10 cellular contexts compared by ENCODE assay signal in the genomic region with DNA sequence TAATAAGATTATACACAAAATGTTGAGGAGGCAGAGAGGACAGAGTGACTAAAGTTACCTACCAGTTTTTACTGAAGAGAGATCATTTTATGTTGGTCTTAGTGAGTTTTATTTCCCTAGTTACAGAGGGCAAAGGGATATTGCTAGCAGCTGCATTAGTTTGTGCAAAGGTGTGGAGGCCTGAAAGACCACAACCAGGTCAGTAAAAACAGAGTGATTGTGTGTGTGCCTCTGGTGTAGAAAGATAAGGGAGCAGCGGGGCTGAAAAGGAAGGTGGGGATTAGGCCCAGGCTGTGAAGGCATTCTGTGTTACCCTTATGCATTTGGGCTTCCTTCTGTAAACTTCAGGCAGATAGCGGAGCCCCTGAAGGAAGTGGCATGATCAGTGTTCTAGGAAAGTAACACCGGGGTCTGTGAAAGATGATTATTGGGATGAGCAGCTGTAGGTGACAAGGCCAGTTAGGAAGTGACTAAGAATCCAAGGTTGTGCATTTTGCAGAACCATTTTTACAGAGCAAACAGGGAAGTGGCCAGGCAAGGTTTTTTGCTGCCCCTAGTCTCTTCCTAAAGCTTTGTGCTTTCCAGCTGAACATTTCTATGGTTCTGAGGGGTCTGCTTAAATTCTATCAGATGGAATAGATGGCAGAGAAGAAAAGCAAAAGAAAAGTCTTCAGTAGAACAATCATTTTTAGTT. TPM values are rescaled to one million over a fixed set of nuclear protein-coding genes. Genes with fewer than 3 reads are reported as not detected.
DNase-seq lines count a peak whose midpoint lies in the region; ATAC-seq and TF ChIP-seq lines count a peak whose summit lies in the region.
"Had no signal": no experiment of that assay in that cellular context is flagged by ENCODE, and none has a peak within 500 bp of the region (broad histone marks: within the 10 kb centered on the region; RNA-seq: fewer than 3 reads in every experiment).

No MANE protein-coding gene starts in this region.

- H3K4me3 ChIP-seq in PC-9 (peak overlapping the region; percentile 90; the same call in 1 of the 2 replicates), endodermal cell (ENCODE audit: low read length) (peak overlapping the region; percentile 91), stomach (peak overlapping the region in 1 of 4 donors; percentile 87)
- H3K4me3 ChIP-seq: esophagus squamous epithelium had no signal

- no peak overlapping the region for H3K4me3 Mint-ChIP-seq in activated T-cell treated with anti-CD3 and anti-CD28 coated beads, Interleukin-2, amount 50 U/mL, for 72 hours
- H3K4me3 Mint-ChIP-seq in endodermal cell = peak overlapping the region; percentile 92
- H3K4me3 Mint-ChIP-seq: B cell had no signal

- H3K9me3 ChIP-seq in PC-9 (ENCODE audit: insufficient read depth, low read depth) (no peaks in the 10 kb centered on the region), endodermal cell (ENCODE audit: control insufficient read depth, low read length) (no peaks in the 10 kb centered on the region), stomach (no peaks in the 10 kb centered on the region)
- H3K9me3 ChIP-seq: esophagus squamous epithelium had no signal

- peak overlapping the region; percentile 77 for H3K9ac ChIP-seq in endodermal cell (ENCODE audit: extremely low read depth, low read length, poor library complexity, severe bottlenecking)

- peaks cover 65% of the 10 kb centered on the region for H3F3A ChIP-seq in PC-9 (ENCODE audit: insufficient read depth, low read depth)

- H3K4me1 ChIP-seq in PC-9 (replicated peaks; ENCODE audit: insufficient read depth) (peaks cover 35% of the 10 kb centered on the region), endodermal cell (ENCODE audit: control insufficient read depth, insufficient read depth, low read length) (peaks cover 27% of the 10 kb centered on the region), stomach (peaks cover 12 to 45% (median 28%) of the 10 kb centered on the region in 4 donors)

- no peaks in the 10 kb centered on the region for H3K9me3 Mint-ChIP-seq in activated T-cell treated with anti-CD3 and anti-CD28 coated beads, Interleukin-2, amount 50 U/mL, for 72 hours
- no peaks in the 10 kb centered on the region for H3K9me3 Mint-ChIP-seq in endodermal cell

- H4K20me1 ChIP-seq in PC-9 (ENCODE audit: insufficient read depth) = no peaks in the 10 kb centered on the region

- H3K4me2 ChIP-seq in PC-9 = peak overlapping the region; percentile 86

- H3K27me3 Mint-ChIP-seq in activated T-cell treated with anti-CD3 and anti-CD28 coated beads, Interleukin-2, amount 50 U/mL, for 72 hours (ENCODE audit: low read depth) = no peaks in the 10 kb centered on the region
- no peaks in the 10 kb centered on the region for H3K27me3 Mint-ChIP-seq in endodermal cell (ENCODE audit: insufficient read depth)
- H3K27me3 Mint-ChIP-seq: B cell had no signal

- no peak for TF ChIP-seq EP300 in stomach (IDR thresholded peaks at IDR 0.05)

- CTCF ChIA-PET in PC-9 (lab: Charles Lee) = interaction anchor here (0.6 to 1.4 kb wide), 3 partner anchors 72 to 153 kb away, joined by 3 to 10 read pairs (median 5); no protein-coding TSS in a partner anchor

- WGBS in endodermal cell (ENCODE audit: insufficient coverage in 1 of 2, insufficient read length in 1 of 2), 2 experiments = 43 to 63% methylated on average over 2 to 3 of the region's 3 CpGs
- WGBS in stomach, 5 donors = 48 to 65% (median 59%) methylated on average over 3 of the region's 3 CpGs

- no TSS peak for BruUV-seq in PC-9 (replicated peaks; lab: Mats Ljungman, UMichigan)

- H3K9me2 ChIP-seq in PC-9 (ENCODE audit: insufficient read depth) = no peaks in the 10 kb centered on the region

- no peaks in the 10 kb centered on the region for H3K27me3 ChIP-seq in PC-9 (ENCODE audit: insufficient read depth, low read depth)
- no peaks in the 10 kb centered on the region for H3K27me3 ChIP-seq in endodermal cell (ENCODE audit: control insufficient read depth, insufficient read depth, low read length, poor library complexity, severe bottlenecking)
- H3K27me3 ChIP-seq in stomach = no peaks in the 10 kb centered on the region
- H3K27me3 ChIP-seq: esophagus squamous epithelium had no signal

- H3K27ac ChIP-seq in PC-9 = peak overlapping the region; percentile 99
- no peak overlapping the region for H3K27ac ChIP-seq in endodermal cell (ENCODE audit: low read depth, low read length)
- peak overlapping the region in 3 of 5 donors; percentile 18 to 38 (median 28) for H3K27ac ChIP-seq in stomach

- ATAC-seq in activated T-cell treated with anti-CD3 and anti-CD28 coated beads, Interleukin-2, amount 50 U/mL, for 72 hours (replicated peaks in 1 of 2) = no peak
- ATAC-seq in HG03571 (IDR thresholded peaks at IDR 0.05; ENCODE audit: unreplicated experiment) = no peak

- H3K36me3 Mint-ChIP-seq in activated T-cell treated with anti-CD3 and anti-CD28 coated beads, Interleukin-2, amount 50 U/mL, for 72 hours (ENCODE audit: insufficient read depth in 2 of 2) = peaks cover 16 to 18% of the 10 kb centered on the region in 2 donors
- H3K36me3 Mint-ChIP-seq in endodermal cell (ENCODE audit: low read depth) = peaks cover 18% of the 10 kb centered on the region

- H3K4me1 Mint-ChIP-seq in activated T-cell treated with anti-CD3 and anti-CD28 coated beads, Interleukin-2, amount 50 U/mL, for 72 hours (ENCODE audit: low read depth) = peaks cover 31% of the 10 kb centered on the region
- H3K4me1 Mint-ChIP-seq in endodermal cell = peaks cover 45% of the 10 kb centered on the region

- no peak overlapping the region for H2AFZ ChIP-seq in PC-9

- intact Hi-C loops in PC-9 (cut with micrococcal nuclease; ENCODE audit: unreplicated experiment) = loop anchor here (5.0 to 10.0 kb wide), 2 partner anchors 256 to 754 kb away; a partner anchor contains a TSS
- intact Hi-C loops in stomach (cut with DNase I; ENCODE audit: low total_unique reads) = loop anchor here (10.0 kb wide), 1 partner anchor 124 kb away; no protein-coding TSS in a partner anchor

- DNase-seq in activated T-cell treated with anti-CD3 and anti-CD28 coated beads, Interleukin-2, amount 50 U/mL, for 72 hours = no peak
- DNase-seq in activated T-cell treated with anti-CD3 and anti-CD28 coated beads, Interleukin-2, amount 50 U/mL, for 1 hour = no peak
- DNase-seq in PC-9 (no peak), endodermal cell (peak; percentile 66), stomach (no peak), GM20000 (ENCODE audit: low spot score) (no peak), activated gamma-delta T cell (lab: John Stamatoyannopoulos, UW) (no peak)
- DNase-seq: esophagus squamous epithelium had no signal

- peaks cover 33% of the 10 kb centered on the region for H3K79me2 ChIP-seq in PC-9 (ENCODE audit: low read depth)

- POLR2A ChIA-PET in PC-9 (lab: Charles Lee; ENCODE audit: unreplicated experiment) = interaction anchor here (0.6 to 0.9 kb wide), 4 partner anchors 24 to 117 kb away, joined by 3 to 6 read pairs (median 4); no protein-coding TSS in a partner anchor

- peaks cover 22% of the 10 kb centered on the region for H3K36me3 ChIP-seq in PC-9 (ENCODE audit: low read depth)
- peaks cover 32% of the 10 kb centered on the region for H3K36me3 ChIP-seq in endodermal cell (ENCODE audit: control insufficient read depth, insufficient read depth, low read length)
- H3K36me3 ChIP-seq in stomach = peaks cover 3 to 19% (median 16%) of the 10 kb centered on the region in 4 donors

- TF ChIP-seq CTCF in PC-9 (conservative IDR thresholded peaks at IDR 0.05) (no peak), endodermal cell (conservative IDR thresholded peaks at IDR 0.05) (no peak), stomach (IDR thresholded peaks at IDR 0.05) (no peak), GM20000 (IDR thresholded peaks at IDR 0.05; ENCODE audit: extremely low read depth, missing control alignments) (no peak)

- TF ChIP-seq POLR2A in stomach (IDR thresholded peaks at IDR 0.05) = no peak

- H3K27ac Mint-ChIP-seq in activated T-cell treated with anti-CD3 and anti-CD28 coated beads, Interleukin-2, amount 50 U/mL, for 72 hours = peak overlapping the region; percentile 51
- peak overlapping the region; percentile 83 for H3K27ac Mint-ChIP-seq in endodermal cell
- H3K27ac Mint-ChIP-seq: B cell had no signal

RNA-seq across cellular contexts. Expression of a gene that starts 3.7 kb away (rescaled TPM):
- total RNA-seq in activated T-cell treated with anti-CD3 and anti-CD28 coated beads, Interleukin-2, amount 50 U/mL, for 72 hours = 100 to 1,000 TPM; 113 to 135 TPM
- 63.6 and 112 TPM in 2 replicates for total RNA-seq in PC-9 (2021)
- total RNA-seq in endodermal cell = 10 to 100 TPM; 48.0 to 52.4 TPM
- polyA plus RNA-seq in endodermal cell (2013, experiment 1 of 2) = 31.4 TPM
- polyA plus RNA-seq in endodermal cell (2013, experiment 2 of 2) = 34.8 TPM
- 10 to 100 TPM in 4 of 5 donors, 1 to 10 TPM in 1; 4.7 to 63.8 (median 37.5) TPM for total RNA-seq in stomach
- 10 to 100 TPM; 31.6 to 84.8 (median 39.4) TPM for polyA plus RNA-seq in stomach
